Comparison of ENCODE assay signal across 9 cellular contexts in genomic region chr16:10729649-10730048, GRCh38. TPM values are rescaled to one million over a fixed set of nuclear protein-coding genes. Genes with fewer than 3 reads are reported as not detected.
DNase-seq lines count a peak whose midpoint lies in the region; ATAC-seq lines count a peak whose summit lies in the region.
"Had no signal": no experiment of that assay in that cellular context is flagged by ENCODE, and none has a peak within 500 bp of the region (broad histone marks: within the 10 kb centered on the region; RNA-seq: fewer than 3 reads in every experiment).

No MANE protein-coding gene starts in this region.

- H3K18ac ChIP-seq in mesendoderm (ENCODE audit: low read length): no peak overlapping the region

- DNase-seq in D341Med (ENCODE audit: low spot score) (peak; percentile 49), NCI-H1694 treated with DMSO at 0.1 percent for 48 hours (lab: John Stamatoyannopoulos, UW) (peak; percentile 80), T47D (ENCODE audit: low read depth in 1 of 2, low spot score in 1 of 2) (peak; percentile 28 to 68), mesendoderm (peak; percentile 42), iPS-NIHi7 (ENCODE audit: extremely low spot score) (no peak), T-helper 17 cell (no peak), SKM-1 treated with dmso at 0.1 percent for 144 hours (lab: John Stamatoyannopoulos, UW; ENCODE audit: unreplicated experiment) (no peak)

- H3K4ac ChIP-seq in mesendoderm (ENCODE audit: low read depth, low read length): no peak overlapping the region

- H3K56ac ChIP-seq in mesendoderm (ENCODE audit: low read length): no peak overlapping the region

- H3K27ac ChIP-seq in mesendoderm (ENCODE audit: low read depth, low read length): no peak overlapping the region

- H3K27me3 Mint-ChIP-seq in T-helper 17 cell: peaks cover 9% of the 10 kb centered on the region
- H3K27me3 Mint-ChIP-seq: memory B cell had no signal

- H3K4me3 ChIP-seq in mesendoderm (ENCODE audit: low read length): no peak overlapping the region

- no peaks in the 10 kb centered on the region for H3K36me3 Mint-ChIP-seq in T-helper 17 cell (ENCODE audit: low read depth)

- no peaks in the 10 kb centered on the region for H3K4me1 ChIP-seq in mesendoderm (ENCODE audit: control insufficient read depth, low read depth, low read length)

- no peaks in the 10 kb centered on the region for H3K4me1 Mint-ChIP-seq in T-helper 17 cell
- H3K4me1 Mint-ChIP-seq: memory B cell had no signal

- H3K9ac ChIP-seq in mesendoderm (ENCODE audit: low read length): no peak overlapping the region

- H3K36me3 ChIP-seq in mesendoderm (ENCODE audit: control insufficient read depth, insufficient read depth, low read length): no peaks in the 10 kb centered on the region

- H3K4me3 Mint-ChIP-seq in T-helper 17 cell: no peak overlapping the region
- H3K4me3 Mint-ChIP-seq: memory B cell had no signal

- no peak overlapping the region for H4K8ac ChIP-seq in mesendoderm (ENCODE audit: low read depth, low read length)

- H2BK15ac ChIP-seq in mesendoderm (replicated peaks; ENCODE audit: low read depth): no peak overlapping the region

- WGBS in mesendoderm (ENCODE audit: extremely low coverage, insufficient coverage, low lambda C conversion rate): no CpG with 5 or more reads among the region's 11 CpGs

- H4K5ac ChIP-seq in mesendoderm (ENCODE audit: low read length): no peak overlapping the region

- H2BK120ac ChIP-seq in mesendoderm (ENCODE audit: low read depth, low read length): no peak overlapping the region

- no peak overlapping the region for H3K27ac Mint-ChIP-seq in T-helper 17 cell
- H3K27ac Mint-ChIP-seq: memory B cell had no signal

- H3K4me2 ChIP-seq in mesendoderm (ENCODE audit: low read length): no peak overlapping the region

- no peaks in the 10 kb centered on the region for H3K79me2 ChIP-seq in mesendoderm (ENCODE audit: control insufficient read depth, insufficient read depth, low read length)

- ATAC-seq in HG02678 (IDR thresholded peaks at IDR 0.05; ENCODE audit: unreplicated experiment): no peak
- no peak for ATAC-seq in T-helper 17 cell

- H3K23ac ChIP-seq in mesendoderm (ENCODE audit: low read length): no peak overlapping the region

- H3K27me3 ChIP-seq in mesendoderm (ENCODE audit: insufficient read depth, low read length, poor library complexity): no peaks in the 10 kb centered on the region

- no peak overlapping the region for H2AK5ac ChIP-seq in mesendoderm (ENCODE audit: low read length)

- H3K9me3 ChIP-seq in T-helper 17 cell (ENCODE audit: control insufficient read depth, low read length, poor library complexity, severe bottlenecking): no peaks in the 10 kb centered on the region

- in situ Hi-C loops in T47D (cut with HindIII; ENCODE audit: low pct_unique_long_range_greater_than_20kb, low sequenced_read_pairs): no loop called here

- H3K79me1 ChIP-seq in mesendoderm (ENCODE audit: low read length): no peaks in the 10 kb centered on the region

- no peak overlapping the region for H2BK5ac ChIP-seq in mesendoderm (ENCODE audit: low read length)

RNA-seq across cellular contexts. Expression of gene NUBP1, which starts 14.0 kb away (rescaled TPM):
- 33.7 TPM for polyA plus RNA-seq in mesendoderm (2013, experiment 1 of 2)
- 32.5 TPM for polyA plus RNA-seq in mesendoderm (2013, experiment 2 of 2)
- 10 to 100 TPM; 19.2 to 21.0 TPM for total RNA-seq in T-helper 17 cell

RNA-seq across cellular contexts. Expression of gene TEKT5, which starts 34.9 kb away (rescaled TPM):
- polyA plus RNA-seq in mesendoderm (2013, experiment 1 of 2): 0.06 TPM
- not detected for polyA plus RNA-seq in mesendoderm (2013, experiment 2 of 2)
- total RNA-seq in T-helper 17 cell: not detected

Comparison
In these comparisons a context has a peak if more than half of its experiments do, and no peak if none do; other contexts are left out.
1. DNase-seq: peak in D341Med (single experiment), NCI-H1694 treated with DMSO at 0.1 percent for 48 hours (single experiment), T47D (2 of 2) and mesendoderm (single experiment); none in iPS-NIHi7 (single experiment), T-helper 17 cell (0 of 3) and SKM-1 treated with dmso at 0.1 percent for 144 hours (single experiment).